Comparison of ENCODE assay signal across 11 cellular contexts in genomic region chr4:126541820-126542219, GRCh38.
"Had no signal": no experiment of that assay in that cellular context is flagged by ENCODE, and none has a peak within 500 bp of the region (broad histone marks: within the 10 kb centered on the region; RNA-seq: fewer than 3 reads in every experiment).

No MANE protein-coding gene starts in this region.

- DNase-seq: activated naive CD4-positive, alpha-beta T cell treated with Interleukin-2 at 50 U/mL for 16 hours; activated T-cell treated with anti-CD3 and anti-CD28 coated beads for 4 hours; ovary had no signal

- H3K4me1 ChIP-seq: ascending aorta, breast epithelium, gastroesophageal sphincter had no signal

- H3K36me3 ChIP-seq: ascending aorta, breast epithelium, gastroesophageal sphincter, ovary had no signal

- H3K9me3 ChIP-seq: ascending aorta, breast epithelium, gastroesophageal sphincter, ovary had no signal

- H3K4me3 ChIP-seq: ascending aorta, breast epithelium, gastroesophageal sphincter, ovary had no signal

- ATAC-seq: activated CD4-positive, CD25-positive, alpha-beta regulatory T cell treated with anti-CD3 and anti-CD28 coated beads, Interleukin-2, amount 50 U/mL, for 24 hours; gastroesophageal sphincter; left lobe of liver; sciatic nerve; stimulated activated effector memory CD8-positive, alpha-beta T cell treated with anti-CD3 and anti-CD28 coated beads, Interleukin-12 subunit alpha, Interleukin-12 subunit beta, amount 100 ng/mL, for 72 hours had no signal

- H3K27ac ChIP-seq: ascending aorta, breast epithelium, epithelial cell of prostate, gastroesophageal sphincter, ovary had no signal

- H3K27me3 ChIP-seq: ascending aorta, breast epithelium, gastroesophageal sphincter, ovary had no signal
